In genomic region chr3:169812844-169813677, GRCh38 we compare ENCODE assay signal across 8 cellular contexts. TPM values are rescaled to one million over a fixed set of nuclear protein-coding genes. Genes with fewer than 3 reads are reported as not detected.
A peak's percentile ranks its signal among the peaks of the same experiment; 100 is the strongest.
DNase-seq lines count a peak whose midpoint lies in the region; ATAC-seq and TF ChIP-seq lines count a peak whose summit lies in the region.

Gene LRRC34 (minus strand): TSS chr3:169812904. CDS start chr3:169812548, 356 bp downstream.
Gene LRRIQ4 (plus strand): TSS chr3:169812870. CDS start chr3:169821922, 9,052 bp downstream.

- peak within 1 kb of the TSS; percentile 33 to 93 (median 79) for H3K27ac Mint-ChIP-seq in CD8-positive, alpha-beta memory T cell
- H3K27ac Mint-ChIP-seq in glutamatergic neuron (ENCODE audit: unreplicated experiment) (peak within 1 kb of the TSS; percentile 89), osteocyte (ENCODE audit: unreplicated experiment) (peak within 1 kb of the TSS; percentile 87)

- CTCF ChIA-PET in CD8-positive, alpha-beta memory T cell (lab: Charles Lee): interaction anchor here (0.9 to 1.5 kb wide), 4 partner anchors 10 to 44 kb away, joined by 3 to 5 read pairs (median 4); partner anchors contain the start of gene ACTRT3

- peaks cover 19 to 29% (median 26%) of the 10 kb centered on the region in 3 donors for H3K4me1 Mint-ChIP-seq in CD8-positive, alpha-beta memory T cell
- H3K4me1 Mint-ChIP-seq in glutamatergic neuron (ENCODE audit: low read depth, unreplicated experiment) (peaks cover 13% of the 10 kb centered on the region), osteocyte (ENCODE audit: unreplicated experiment) (peaks cover 16% of the 10 kb centered on the region)

- DNase-seq in CD8-positive, alpha-beta memory T cell: peak; percentile 51 to 77 (median 53)
- DNase-seq in RKO (ENCODE audit: low spot score): peak; percentile 91
- peak in 3 of 4 experiments; percentile 29 to 54 (median 44) for DNase-seq in activated naive CD4-positive, alpha-beta T cell (lab: John Stamatoyannopoulos, UW)
- peak; percentile 90 for DNase-seq in glutamatergic neuron
- no peak for DNase-seq in osteocyte (ENCODE audit: extremely low spot score, unreplicated experiment)
- DNase-seq in thyroid gland: peak; percentile 74 to 77

- peaks cover 8 to 15% (median 11%) of the 10 kb centered on the region in 5 donors for H3K9me3 Mint-ChIP-seq in CD8-positive, alpha-beta memory T cell
- H3K9me3 Mint-ChIP-seq in glutamatergic neuron (ENCODE audit: unreplicated experiment): peaks cover 9% of the 10 kb centered on the region
- peaks cover 16% of the 10 kb centered on the region for H3K9me3 Mint-ChIP-seq in osteocyte (ENCODE audit: unreplicated experiment)

- TF ChIP-seq CTCF in glutamatergic neuron (IDR thresholded peaks at IDR 0.05; ENCODE audit: partially characterized antibody, unreplicated experiment) (no peak), osteocyte (IDR thresholded peaks at IDR 0.05) (no peak), thyroid gland (IDR thresholded peaks at IDR 0.05) (no peak)

- peak within 1 kb of the TSS; percentile 79 to 91 (median 87) for H3K4me3 Mint-ChIP-seq in CD8-positive, alpha-beta memory T cell
- peak within 1 kb of the TSS; percentile 88 for H3K4me3 Mint-ChIP-seq in glutamatergic neuron (ENCODE audit: unreplicated experiment)
- H3K4me3 Mint-ChIP-seq in osteocyte (ENCODE audit: unreplicated experiment): peak within 1 kb of the TSS; percentile 76

- H3K27me3 Mint-ChIP-seq in CD8-positive, alpha-beta memory T cell: peaks cover 1 to 8% of the 10 kb centered on the region in 2 donors
- H3K27me3 Mint-ChIP-seq in glutamatergic neuron (ENCODE audit: unreplicated experiment) (peaks cover 6% of the 10 kb centered on the region), osteocyte (ENCODE audit: unreplicated experiment) (no peaks in the 10 kb centered on the region)

- no peak for TF ChIP-seq POLR2A in thyroid gland (IDR thresholded peaks at IDR 0.05)

- POLR2A ChIA-PET in CD8-positive, alpha-beta memory T cell (lab: Charles Lee): interaction anchor here (1.1 kb wide), 1 partner anchor 154 kb away, joined by 3 read pairs; the partner anchor contains the start of gene SEC62

- H3K27me3 ChIP-seq in CD8-positive, alpha-beta memory T cell (ENCODE audit: insufficient read depth, low read length, poor library complexity, severe bottlenecking): no peaks in the 10 kb centered on the region
- H3K27me3 ChIP-seq in HUES64 (ENCODE audit: insufficient read depth, low read length): peaks cover 17% of the 10 kb centered on the region; the same call in 1 of the 2 replicates
- H3K27me3 ChIP-seq in thyroid gland: no peaks in the 10 kb centered on the region

- no peak within 1 kb of the TSS for H3K27ac ChIP-seq in CD8-positive, alpha-beta memory T cell (ENCODE audit: low read depth, low read length)
- H3K27ac ChIP-seq in HUES64 (ENCODE audit: low read depth, low read length): no peak within 1 kb of the TSS
- H3K27ac ChIP-seq in thyroid gland: peak within 1 kb of the TSS; percentile 26 to 75 (median 61)

- H3K36me3 ChIP-seq in CD8-positive, alpha-beta memory T cell (ENCODE audit: insufficient read depth, low read length): no peaks in the 10 kb centered on the region
- H3K36me3 ChIP-seq in HUES64 (ENCODE audit: insufficient read depth, low read length) (no peaks in the 10 kb centered on the region), thyroid gland (no peaks in the 10 kb centered on the region)

- H3K9ac ChIP-seq in HUES64 (ENCODE audit: low read depth, low read length): peak within 1 kb of the TSS; percentile 55

- peaks cover 2 to 11% (median 2%) of the 10 kb centered on the region in 3 donors for H3K36me3 Mint-ChIP-seq in CD8-positive, alpha-beta memory T cell
- H3K36me3 Mint-ChIP-seq in glutamatergic neuron (ENCODE audit: unreplicated experiment) (peaks cover 5% of the 10 kb centered on the region), osteocyte (ENCODE audit: unreplicated experiment) (no peaks in the 10 kb centered on the region)

- H3K4me1 ChIP-seq in CD8-positive, alpha-beta memory T cell (ENCODE audit: insufficient read depth, low read length): peaks cover 17% of the 10 kb centered on the region
- H3K4me1 ChIP-seq in HUES64 (ENCODE audit: insufficient read depth, low read length): peaks cover 16% of the 10 kb centered on the region
- peaks cover 5 to 6% of the 10 kb centered on the region in 2 donors for H3K4me1 ChIP-seq in thyroid gland

- WGBS in HUES64: 43% methylated on average over 20 of the region's 20 CpGs
- 32 to 43% methylated on average over 17 to 20 of the region's 20 CpGs for WGBS in thyroid gland, 2 donors

- intact Hi-C loops in thyroid gland (cut with DNase I): no loop called here

- peak within 1 kb of the TSS; percentile 69 for H3K4me3 ChIP-seq in CD8-positive, alpha-beta memory T cell (ENCODE audit: low read length)
- H3K4me3 ChIP-seq in HUES64 (ENCODE audit: low read length): peak within 1 kb of the TSS; percentile 52
- peak within 1 kb of the TSS; percentile 27 to 85 (median 78) for H3K4me3 ChIP-seq in thyroid gland (replicated peaks in 1 of 3)

- peaks cover 6% of the 10 kb centered on the region for H3K9me3 ChIP-seq in CD8-positive, alpha-beta memory T cell (ENCODE audit: low read length)
- peaks cover 9% of the 10 kb centered on the region; the same call in 1 of the 2 replicates for H3K9me3 ChIP-seq in HUES64 (ENCODE audit: insufficient read depth, low read depth, low read length)
- no peaks in the 10 kb centered on the region for H3K9me3 ChIP-seq in thyroid gland

- ATAC-seq in GM21367 (IDR thresholded peaks at IDR 0.05; ENCODE audit: unreplicated experiment): peak; percentile 46

RNA-seq across cellular contexts. Expression of gene LRRC34, which starts in this region (rescaled TPM):
- 1 to 10 TPM; 2.4 to 2.5 TPM for total RNA-seq in CD8-positive, alpha-beta memory T cell
- 0.33 TPM for polyA plus RNA-seq in CD8-positive, alpha-beta memory T cell
- 2.9 TPM for polyA plus RNA-seq in HUES64 (2013, experiment 1 of 2)
- polyA plus RNA-seq in HUES64 (2013, experiment 2 of 2): 4.6 TPM
- total RNA-seq in glutamatergic neuron (ENCODE audit: unreplicated experiment) (3.6 TPM), osteocyte (1.5 and 2.0 TPM in 2 replicates), thyroid gland (1 to 10 TPM; 2.9 to 6.6 (median 5.1) TPM)

RNA-seq across cellular contexts. Expression of gene LRRIQ4, which starts in this region (rescaled TPM):
- total RNA-seq in CD8-positive, alpha-beta memory T cell: under 1 TPM; 0.15 to 0.20 TPM
- not detected for polyA plus RNA-seq in CD8-positive, alpha-beta memory T cell
- not detected for polyA plus RNA-seq in HUES64 (2013, experiment 1 of 2)
- not detected for polyA plus RNA-seq in HUES64 (2013, experiment 2 of 2)
- total RNA-seq in glutamatergic neuron (ENCODE audit: unreplicated experiment): 0.29 TPM
- total RNA-seq in osteocyte: not detected in 2 replicates
- total RNA-seq in thyroid gland: under 1 TPM in 1 of 4 donors, not detected in 3; 0.29 TPM

Comparison
In these comparisons a context has a peak if more than half of its experiments do, and no peak if none do; other contexts are left out.
1. H3K27ac ChIP-seq: peak in thyroid gland (3 of 3); none in CD8-positive, alpha-beta memory T cell (single experiment) and HUES64 (single experiment).
2. Peak in every context shown above with its lines, with median percentiles within 50 percentile points of each other: H3K4me3 ChIP-seq, H3K27ac Mint-ChIP-seq and H3K4me3 Mint-ChIP-seq.